Comparison of ENCODE assay signal across 1 cellular context in the genomic region with DNA sequence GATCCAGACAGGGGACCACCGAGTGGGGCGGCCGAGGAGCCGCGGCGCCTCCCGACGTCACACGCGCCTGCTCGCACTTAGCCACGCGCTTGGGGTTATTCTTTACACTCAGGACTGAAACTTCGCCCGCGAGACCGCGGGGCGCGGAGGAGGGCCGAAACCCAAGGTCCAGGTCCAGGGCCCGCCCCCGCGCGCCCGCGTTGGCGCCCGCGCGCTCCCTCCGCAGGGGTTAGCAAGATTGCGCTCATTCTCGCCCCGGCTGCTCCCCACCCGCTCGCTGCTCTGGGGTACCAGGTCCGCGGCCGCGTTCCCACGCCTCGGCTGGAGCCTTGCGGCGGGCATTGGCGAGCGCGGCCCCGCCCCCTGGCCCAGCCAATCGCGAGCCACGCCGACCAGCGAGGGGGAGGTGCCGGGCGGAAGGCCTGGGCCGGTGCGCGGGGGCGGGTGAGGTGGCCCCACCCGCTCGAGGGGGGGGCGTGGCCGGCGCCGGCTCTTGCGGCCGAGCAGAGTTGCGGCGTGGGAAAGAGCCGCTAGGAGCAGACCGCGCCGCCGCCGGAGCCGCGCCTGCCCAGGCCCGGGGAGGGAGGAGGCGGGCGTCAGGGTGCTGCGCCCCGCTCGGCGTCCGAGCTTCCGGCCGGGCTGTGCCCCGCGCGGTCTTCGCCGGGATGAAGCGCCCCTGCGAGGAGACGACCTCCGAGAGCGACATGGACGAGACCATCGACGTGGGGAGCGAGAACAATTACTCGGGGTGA.
TF ChIP-seq lines count a peak whose summit lies in the region.

A gene (plus strand): TSS at position 521 of the 752 bp plus-strand sequence. CDS start 145 bp downstream, at position 666.

TF ChIP-seq in WTC11, 78 proteins besides CTCF, POLR2A, EP300 and RAD21 (continued from another document):
- TF ChIP-seq ELF4 (CRISPR knock-in tag; IDR thresholded peaks at IDR 0.05; ENCODE audit: low read depth) (no peak), ESRRA (CRISPR knock-in tag; IDR thresholded peaks at IDR 0.05; ENCODE audit: borderline replicate concordance) (no peak), SMAD4 (CRISPR knock-in tag; IDR thresholded peaks at IDR 0.05) (no peak), TP53 (CRISPR knock-in tag; IDR thresholded peaks at IDR 0.05) (peak; percentile 59)
- TF ChIP-seq, protein P1, sequence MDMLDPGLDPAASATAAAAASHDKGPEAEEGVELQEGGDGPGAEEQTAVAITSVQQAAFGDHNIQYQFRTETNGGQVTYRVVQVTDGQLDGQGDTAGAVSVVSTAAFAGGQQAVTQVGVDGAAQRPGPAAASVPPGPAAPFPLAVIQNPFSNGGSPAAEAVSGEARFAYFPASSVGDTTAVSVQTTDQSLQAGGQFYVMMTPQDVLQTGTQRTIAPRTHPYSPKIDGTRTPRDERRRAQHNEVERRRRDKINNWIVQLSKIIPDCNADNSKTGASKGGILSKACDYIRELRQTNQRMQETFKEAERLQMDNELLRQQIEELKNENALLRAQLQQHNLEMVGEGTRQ (CRISPR knock-in tag; IDR thresholded peaks at IDR 0.05), result peak; percentile 24; the same call in 1 of the 2 replicates
